22 cellular contexts compared by ENCODE assay signal in genomic region chr7:47089068-47089417, GRCh38.
DNase-seq lines count a peak whose midpoint lies in the region; ATAC-seq, FAIRE-seq and TF ChIP-seq lines count a peak whose summit lies in the region.
"Had no signal": no experiment of that assay in that cellular context is flagged by ENCODE, and none has a peak within 500 bp of the region (broad histone marks: within the 10 kb centered on the region; RNA-seq: fewer than 3 reads in every experiment).

No MANE protein-coding gene starts in this region.

- H3K4me1 ChIP-seq in Panc1 (ENCODE audit: control insufficient read depth, insufficient read depth, low read length) (no peaks in the 10 kb centered on the region), tibial nerve (peaks cover 0 to 11% (median 0%) of the 10 kb centered on the region in 4 donors)
- H3K4me1 ChIP-seq: BE2C, neural progenitor cell, pancreas, suprapubic skin had no signal

- POLR2A ChIA-PET in GM10248 (lab: Yijun Ruan, JAX) (no interaction called here), Panc1 (lab: Charles Lee) (no interaction called here)

- CTCF ChIA-PET in GM10248 (lab: Yijun Ruan, JAX) (interaction anchor here (1.2 to 3.8 kb wide), 7 partner anchors 10 to 1172 kb away, joined by 3 to 27 read pairs (median 9); partner anchors contain the start of gene IGFBP3), Panc1 (lab: Charles Lee) (interaction anchor here (1.9 kb wide), 1 partner anchor 1166 kb away, joined by 6 read pairs; no protein-coding TSS in a partner anchor)
- CTCF ChIA-PET in activated naive CD4-positive, alpha-beta T cell treated with anti-CD3 and anti-CD28 coated beads, Interleukin-2, amount 10 ng/mL, durations not matched to agents 7 days and 5 days (lab: Charles Lee) = interaction anchor here (0.8 to 7.4 kb wide), 2 partner anchors 31 to 1170 kb away, joined by 3 to 84 read pairs; partner anchors contain the start of gene IGFBP3

- H3K9me3 ChIP-seq in Panc1 (ENCODE audit: control insufficient read depth, insufficient read depth, low read depth, low read length) (no peaks in the 10 kb centered on the region), tibial nerve (no peaks in the 10 kb centered on the region)
- H3K9me3 ChIP-seq: BE2C, pancreas, suprapubic skin had no signal

- TF ChIP-seq POLR2A in tibial nerve (IDR thresholded peaks at IDR 0.05) = no peak

- no peak overlapping the region for H3K4me3 Mint-ChIP-seq in activated naive CD4-positive, alpha-beta T cell treated with anti-CD3 and anti-CD28 coated beads, Interleukin-2, amount 10 ng/mL, durations not matched to agents 7 days and 5 days
- H3K4me3 Mint-ChIP-seq: activated CD4-positive, alpha-beta memory T cell treated with anti-CD3 and anti-CD28 coated beads, Interleukin-2, amount 10 ng/mL, durations not matched to agents 7 days and 5 days; activated T-helper 17 cell treated with anti-CD3 and anti-CD28 coated beads, Interleukin-2, amount 50 U/mL, for 72 hours; immature natural killer cell; neural progenitor cell; T-helper 2 cell treated with Interferon-gamma antibody and Interleukin-4, amounts not matched to agents 5 μg/mL and 100 μg/mL, for 36 hours had no signal

- no peaks in the 10 kb centered on the region for H3K4me1 Mint-ChIP-seq in activated naive CD4-positive, alpha-beta T cell treated with anti-CD3 and anti-CD28 coated beads, Interleukin-2, amount 10 ng/mL, durations not matched to agents 7 days and 5 days
- H3K4me1 Mint-ChIP-seq: activated CD4-positive, alpha-beta memory T cell treated with anti-CD3 and anti-CD28 coated beads, Interleukin-2, amount 10 ng/mL, durations not matched to agents 7 days and 5 days; activated T-helper 17 cell treated with anti-CD3 and anti-CD28 coated beads, Interleukin-2, amount 50 U/mL, for 72 hours; immature natural killer cell had no signal

- no peak overlapping the region for H3K4me3 ChIP-seq in Panc1 (ENCODE audit: low read depth in 2 of 2, low read length in 2 of 2)
- no peak overlapping the region for H3K4me3 ChIP-seq in tibial nerve
- H3K4me3 ChIP-seq: lung, neural progenitor cell, pancreas, suprapubic skin had no signal

- DNase-seq in GM10248 (ENCODE audit: extremely low spot score) (no peak), Panc1 (ENCODE audit: low read depth, low spot score) (no peak), frontal cortex (ENCODE audit: low spot score in 2 of 2) (no peak), glomerular visceral epithelial cell (ENCODE audit: extremely low spot score) (no peak), ecto neural progenitor cell (ENCODE audit: low spot score) (no peak), tibial nerve (ENCODE audit: low spot score in 2 of 2) (no peak)
- DNase-seq in activated naive CD4-positive, alpha-beta T cell treated with anti-CD3 and anti-CD28 coated beads, Interleukin-2, amount 10 ng/mL, durations not matched to agents 7 days and 5 days = no peak
- DNase-seq: activated CD4-positive, alpha-beta memory T cell treated with anti-CD3 and anti-CD28 coated beads, Interleukin-2, amount 10 ng/mL, durations not matched to agents 7 days and 5 days; activated CD4-positive, alpha-beta T cell treated with anti-CD3 and anti-CD28 coated beads for 1 hour; NK-92 treated with Interleukin-12 subunit alpha and Interleukin-12 subunit beta, amount 100 ng/mL, for 24 hours; stimulated activated naive CD4-positive, alpha-beta T cell treated with Interleukin-2 at 50 U/mL for 16 hours had no signal

- intact Hi-C loops in Panc1 (cut with micrococcal nuclease; ENCODE audit: unreplicated experiment) = no loop called here

- BruUV-seq in Panc1 (replicated peaks; lab: Mats Ljungman, UMichigan) = no TSS peak

- no peaks in the 10 kb centered on the region for H3K27me3 Mint-ChIP-seq in activated naive CD4-positive, alpha-beta T cell treated with anti-CD3 and anti-CD28 coated beads, Interleukin-2, amount 10 ng/mL, durations not matched to agents 7 days and 5 days
- H3K27me3 Mint-ChIP-seq: activated CD4-positive, alpha-beta memory T cell treated with anti-CD3 and anti-CD28 coated beads, Interleukin-2, amount 10 ng/mL, durations not matched to agents 7 days and 5 days; IgD-negative memory B cell had no signal

- H3K36me3 Mint-ChIP-seq in activated naive CD4-positive, alpha-beta T cell treated with anti-CD3 and anti-CD28 coated beads, Interleukin-2, amount 10 ng/mL, durations not matched to agents 7 days and 5 days = no peaks in the 10 kb centered on the region
- H3K36me3 Mint-ChIP-seq: IgD-negative memory B cell, immature natural killer cell, neural progenitor cell had no signal

- TF ChIP-seq EP300 in tibial nerve (IDR thresholded peaks at IDR 0.05) = no peak

- WGBS in tibial nerve, 2 donors = 39 to 47% methylated on average over 1 of the region's 1 CpG

- no peaks in the 10 kb centered on the region for H3K27me3 ChIP-seq in Panc1 (ENCODE audit: control insufficient read depth, insufficient read depth, low read length)
- no peaks in the 10 kb centered on the region for H3K27me3 ChIP-seq in tibial nerve
- H3K27me3 ChIP-seq: BE2C, brain microvascular endothelial cell, neural progenitor cell, pancreas had no signal

- in situ Hi-C loops in Panc1 (cut with HindIII; ENCODE audit: low pct_unique_long_range_greater_than_20kb, low sequenced_read_pairs) = no loop called here

- H3K27ac ChIP-seq in 22Rv1 (no peak overlapping the region), Panc1 (ENCODE audit: low read length) (no peak overlapping the region), tibial nerve (no peak overlapping the region)
- H3K27ac ChIP-seq: brain microvascular endothelial cell, neural progenitor cell, pancreas, suprapubic skin had no signal

- no peaks in the 10 kb centered on the region for H3K9me3 Mint-ChIP-seq in activated naive CD4-positive, alpha-beta T cell treated with anti-CD3 and anti-CD28 coated beads, Interleukin-2, amount 10 ng/mL, durations not matched to agents 7 days and 5 days
- H3K9me3 Mint-ChIP-seq: activated CD4-positive, alpha-beta memory T cell treated with anti-CD3 and anti-CD28 coated beads, Interleukin-2, amount 10 ng/mL, durations not matched to agents 7 days and 5 days; activated T-helper 17 cell treated with anti-CD3 and anti-CD28 coated beads, Interleukin-2, amount 50 U/mL, for 72 hours; IgD-negative memory B cell; immature natural killer cell; neural progenitor cell; T-helper 2 cell treated with Interferon-gamma antibody and Interleukin-4, amounts not matched to agents 5 μg/mL and 100 μg/mL, for 36 hours had no signal

- no peak for ATAC-seq in Panc1
- ATAC-seq: activated T-helper 17 cell treated with anti-CD3 and anti-CD28 coated beads, Interleukin-2, amount 50 U/mL, for 72 hours had no signal

- no peaks in the 10 kb centered on the region for H3K36me3 ChIP-seq in Panc1 (ENCODE audit: control insufficient read depth, insufficient read depth, low read length)
- H3K36me3 ChIP-seq in tibial nerve = no peaks in the 10 kb centered on the region
- H3K36me3 ChIP-seq: BE2C, brain microvascular endothelial cell, neural progenitor cell, pancreas, suprapubic skin had no signal

- H3K27ac Mint-ChIP-seq in activated naive CD4-positive, alpha-beta T cell treated with anti-CD3 and anti-CD28 coated beads, Interleukin-2, amount 10 ng/mL, durations not matched to agents 7 days and 5 days = no peak overlapping the region
- H3K27ac Mint-ChIP-seq: activated CD4-positive, alpha-beta memory T cell treated with anti-CD3 and anti-CD28 coated beads, Interleukin-2, amount 10 ng/mL, durations not matched to agents 7 days and 5 days; activated T-helper 17 cell treated with anti-CD3 and anti-CD28 coated beads, Interleukin-2, amount 50 U/mL, for 72 hours; IgD-negative memory B cell; immature natural killer cell; neural progenitor cell; T-helper 2 cell treated with Interferon-gamma antibody and Interleukin-4, amounts not matched to agents 5 μg/mL and 100 μg/mL, for 36 hours had no signal

- peak; percentile 55 for TF ChIP-seq CTCF in 22Rv1 (IDR thresholded peaks at IDR 0.05)
- TF ChIP-seq CTCF in GM10248 (IDR thresholded peaks at IDR 0.05; ENCODE audit: control extremely low read depth, extremely low read depth, low read depth, missing control alignments) = peak; percentile 12
- TF ChIP-seq CTCF in Panc1 (IDR thresholded peaks at IDR 0.05) = peak; percentile 58
- peak in 1 of 5 experiments; percentile 5 for TF ChIP-seq CTCF in tibial nerve (IDR thresholded peaks at IDR 0.05)

- FAIRE-seq in frontal cortex (lab: Jason Lieb, UNC) = peak; percentile 39
